ENCODE assay signal across 8 cellular contexts in the genomic region with DNA sequence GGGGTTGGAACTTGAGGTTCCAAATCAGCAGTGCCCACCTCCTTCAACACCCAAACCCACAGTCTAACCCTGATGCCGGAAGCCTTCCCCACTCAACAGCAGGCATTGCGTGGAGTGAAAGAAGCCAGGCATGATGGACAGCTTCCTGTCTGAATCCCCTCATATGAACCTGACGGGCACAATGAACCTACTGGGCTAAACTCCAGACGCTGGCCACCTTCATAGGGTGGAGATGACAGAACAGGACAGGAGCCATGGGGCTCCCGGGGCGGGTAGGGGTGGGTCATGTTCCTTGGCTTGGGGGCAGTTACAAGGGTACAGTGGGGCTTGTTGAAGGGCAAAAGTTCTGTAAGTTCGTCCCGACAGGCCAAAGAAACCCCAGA. TPM values are rescaled to one million over a fixed set of nuclear protein-coding genes. Genes with fewer than 3 reads are reported as not detected.
DNase-seq lines count a peak whose midpoint lies in the region; ATAC-seq, FAIRE-seq and TF ChIP-seq lines count a peak whose summit lies in the region.

No MANE protein-coding gene starts in this region.

- H3K4me1 Mint-ChIP-seq in CD14-positive monocyte (peaks cover 72% of the 10 kb centered on the region), natural killer cell (peaks cover 24 to 26% of the 10 kb centered on the region in 2 donors)

- no peak for FAIRE-seq in RCC 7860 (lab: Jason Lieb, UNC)

- intact Hi-C loops in CD14-positive monocyte (cut with micrococcal nuclease) (loop anchor here (5.0 kb wide), 1 partner anchor 65 kb away; no protein-coding TSS in a partner anchor), natural killer cell (cut with micrococcal nuclease) (loop anchor here (5.0 kb wide), 1 partner anchor 90 kb away; a partner anchor contains a TSS)

- peaks cover 0 to 7% (median 2%) of the 10 kb centered on the region in 7 donors for H3K9me3 Mint-ChIP-seq in CD14-positive monocyte
- peaks cover 0 to 2% of the 10 kb centered on the region in 2 donors for H3K9me3 Mint-ChIP-seq in natural killer cell

- H3K27me3 Mint-ChIP-seq in CD14-positive monocyte (ENCODE audit: low read depth in 3 of 3) (no peaks in the 10 kb centered on the region), natural killer cell (ENCODE audit: low read depth in 2 of 2) (peaks cover 4 to 7% of the 10 kb centered on the region in 2 donors)

- H3K27ac Mint-ChIP-seq in CD14-positive monocyte (peak overlapping the region; percentile 93 to 99 (median 97)), natural killer cell (peak overlapping the region; percentile 80 to 92)

- peak; percentile 8 for ATAC-seq in HG03045 (IDR thresholded peaks at IDR 0.05; ENCODE audit: unreplicated experiment)
- ATAC-seq in natural killer cell, result peak in 1 of 3 donors; percentile 1
- ATAC-seq in GM19455 (IDR thresholded peaks at IDR 0.05; ENCODE audit: unreplicated experiment), result no peak
- ATAC-seq in GM21526 (IDR thresholded peaks at IDR 0.05; ENCODE audit: low FRiP score, unreplicated experiment), result no peak

- H3K4me3 Mint-ChIP-seq in CD14-positive monocyte (no peak overlapping the region), natural killer cell (peak overlapping the region; percentile 98)

- DNase-seq in CD14-positive monocyte (ENCODE audit: low spot score) (no peak), caudate nucleus (lab: John Stamatoyannopoulos, UW) (no peak), natural killer cell (no peak), RCC 7860 (ENCODE audit: low spot score) (no peak)
- no peak for DNase-seq in activated effector memory CD4-positive, alpha-beta T cell treated with anti-CD3 and anti-CD28 coated beads, Interleukin-2, amount 50 U/mL, for 16 hours

- H3K36me3 Mint-ChIP-seq in CD14-positive monocyte, result peaks cover 36 to 38% of the 10 kb centered on the region in 2 donors
- H3K36me3 Mint-ChIP-seq in natural killer cell, result no peaks in the 10 kb centered on the region

- peak overlapping the region; percentile 73 for H3K27ac ChIP-seq in caudate nucleus (ENCODE audit: low read depth, low read length)

- TF ChIP-seq CTCF in CD14-positive monocyte (IDR thresholded peaks at IDR 0.05) (no peak), natural killer cell (IDR thresholded peaks at IDR 0.05) (no peak)

RNA-seq across cellular contexts. Expression of a gene that starts 0.5 kb away (rescaled TPM):
- polyA plus RNA-seq in CD14-positive monocyte, result 100 to 1,000 TPM; 178 to 194 TPM
- 10 to 100 TPM; 34.8 to 39.6 (median 37.8) TPM for total RNA-seq in natural killer cell
